In the genomic region with DNA sequence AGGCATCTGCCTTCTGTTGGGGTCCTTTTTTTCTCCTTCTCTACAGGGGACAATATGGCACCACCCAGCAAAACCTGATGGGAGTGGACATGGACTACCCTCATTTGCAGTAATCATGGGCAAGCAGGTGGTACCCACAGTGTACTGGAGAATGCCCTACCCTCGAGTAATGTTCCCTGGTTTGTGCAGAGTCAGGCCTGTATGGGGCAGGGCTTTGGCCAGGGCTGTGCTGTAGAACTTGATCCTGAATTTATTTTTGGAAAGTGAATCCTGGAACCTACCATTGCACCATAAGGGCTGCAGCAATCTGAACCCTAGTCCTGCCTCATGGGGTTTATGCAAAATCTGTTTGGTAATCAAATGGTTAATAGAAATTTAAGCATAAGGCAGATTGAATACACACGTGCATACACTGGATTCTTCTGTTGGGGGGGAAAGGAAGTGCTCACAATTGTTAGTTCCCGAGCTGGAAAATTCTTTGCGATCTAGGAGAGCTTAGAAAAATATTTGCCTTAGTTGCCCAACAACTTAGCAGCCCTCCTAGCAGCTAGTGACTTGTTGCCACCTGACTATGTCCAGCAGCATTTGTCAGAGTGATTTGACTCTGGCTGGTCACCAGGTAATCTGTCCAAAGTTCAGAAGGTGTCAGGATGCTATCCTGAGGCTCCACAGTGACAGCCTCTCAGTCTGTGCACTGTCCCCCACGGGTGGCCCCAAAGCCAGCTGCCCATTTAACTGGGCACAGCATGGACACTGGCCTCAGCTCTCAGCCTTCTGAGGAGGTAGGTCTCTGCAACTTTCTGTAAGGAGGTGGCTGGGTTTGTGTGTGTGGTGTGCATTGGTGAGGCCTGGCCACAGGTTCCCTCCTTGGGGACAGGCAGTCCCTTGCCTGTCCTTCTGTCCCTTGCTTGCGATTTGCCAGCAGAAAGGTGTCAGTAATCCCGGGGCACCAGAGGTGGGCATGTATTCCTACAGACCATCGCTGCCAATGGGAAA, we compare ENCODE assay signal across 1 cellular context.
A peak's percentile ranks its signal among the peaks of the same experiment; 100 is the strongest.
TF ChIP-seq lines count a peak whose summit lies in the region.

No MANE protein-coding gene starts in this region.

TF ChIP-seq in HepG2, 621 proteins besides CTCF, POLR2A, EP300 and RAD21 (continued from another document and continues in another):
- TF ChIP-seq, protein P1, sequence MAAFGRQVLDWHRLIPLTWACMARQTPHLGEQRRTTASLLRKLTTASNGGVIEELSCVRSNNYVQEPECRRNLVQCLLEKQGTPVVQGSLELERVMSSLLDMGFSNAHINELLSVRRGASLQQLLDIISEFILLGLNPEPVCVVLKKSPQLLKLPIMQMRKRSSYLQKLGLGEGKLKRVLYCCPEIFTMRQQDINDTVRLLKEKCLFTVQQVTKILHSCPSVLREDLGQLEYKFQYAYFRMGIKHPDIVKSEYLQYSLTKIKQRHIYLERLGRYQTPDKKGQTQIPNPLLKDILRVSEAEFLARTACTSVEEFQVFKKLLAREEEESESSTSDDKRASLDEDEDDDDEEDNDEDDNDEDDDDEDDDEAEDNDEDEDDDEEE (CRISPR knock-in tag; IDR thresholded peaks at IDR 0.05) = no peak
- TF ChIP-seq ZSCAN30 (CRISPR knock-in tag; IDR thresholded peaks at IDR 0.05) (no peak), SMARCC2 (IDR thresholded peaks at IDR 0.05) (peak; percentile 8; the same call in 1 of the 2 replicates), ZNF335 (CRISPR knock-in tag; IDR thresholded peaks at IDR 0.05) (no peak), ONECUT2 (CRISPR knock-in tag; IDR thresholded peaks at IDR 0.05) (no peak), KLF11 (CRISPR knock-in tag; IDR thresholded peaks at IDR 0.05) (0 out of 2 replicates have a peak, but pooled peaks have one; percentile 24), ZNF124 (CRISPR knock-in tag; IDR thresholded peaks at IDR 0.05) (peak; percentile 85), KAT2B (IDR thresholded peaks at IDR 0.05; ENCODE audit: borderline replicate concordance, low read depth, low read length) (no peak), ZNF350 (CRISPR knock-in tag; IDR thresholded peaks at IDR 0.05; ENCODE audit: borderline replicate concordance, low read depth) (peak; percentile 64; the same call in 1 of the 2 replicates), ZBTB21 (CRISPR knock-in tag; IDR thresholded peaks at IDR 0.05) (no peak), PRPF4 (IDR thresholded peaks at IDR 0.05; ENCODE audit: low read depth, low read length, poor library complexity, severe bottlenecking) (no peak), ZNF614 (CRISPR knock-in tag; IDR thresholded peaks at IDR 0.05; ENCODE audit: borderline replicate concordance) (peak; percentile 88; the same call in 1 of the 2 replicates), ZFP36 (IDR thresholded peaks at IDR 0.05; ENCODE audit: borderline replicate concordance, low read depth, low read length, partially characterized antibody) (no peak), GLI4 (CRISPR knock-in tag; IDR thresholded peaks at IDR 0.05; ENCODE audit: borderline replicate concordance) (no peak; the same call in 1 of the 2 replicates), LCORL (IDR thresholded peaks at IDR 0.05) (no peak), LCORL (CRISPR knock-in tag; IDR thresholded peaks at IDR 0.05) (peak; percentile 74; the same call in 1 of the 2 replicates), HOXD1 (CRISPR knock-in tag; IDR thresholded peaks at IDR 0.05) (peak; percentile 53; the same call in 1 of the 2 replicates), HOXA5 (CRISPR knock-in tag; IDR thresholded peaks at IDR 0.05) (peak; percentile 82; the same call in 1 of the 2 replicates), ZNF343 (CRISPR knock-in tag; IDR thresholded peaks at IDR 0.05) (no peak), ZNF772 (CRISPR knock-in tag; IDR thresholded peaks at IDR 0.05) (peak; percentile 64; the same call in 1 of the 2 replicates), MBNL3 (CRISPR knock-in tag; conservative IDR thresholded peaks at IDR 0.05) (no peak), PRMT3 (CRISPR knock-in tag; IDR thresholded peaks at IDR 0.05; ENCODE audit: borderline replicate concordance, low read depth) (no peak), ZNF570 (CRISPR knock-in tag; IDR thresholded peaks at IDR 0.05; ENCODE audit: borderline replicate concordance) (no peak), ZNF446 (CRISPR knock-in tag; IDR thresholded peaks at IDR 0.05) (no peak), NONO (IDR thresholded peaks at IDR 0.05) (no peak), NONO (CRISPR knock-in tag; conservative IDR thresholded peaks at IDR 0.05) (peak; percentile 36), MEF2D (CRISPR knock-in tag; IDR thresholded peaks at IDR 0.05) (0 out of 2 replicates have a peak, but pooled peaks have one; percentile 14), JUNB (CRISPR knock-in tag; IDR thresholded peaks at IDR 0.05; ENCODE audit: borderline replicate concordance) (no peak), ZNF607 (CRISPR knock-in tag; IDR thresholded peaks at IDR 0.05; ENCODE audit: borderline replicate concordance) (no peak), ZNF329 (CRISPR knock-in tag; IDR thresholded peaks at IDR 0.05; ENCODE audit: low read depth) (no peak), DMAP1 (CRISPR knock-in tag; IDR thresholded peaks at IDR 0.05) (peak; percentile 64; the same call in 1 of the 2 replicates), HNRNPUL1 (IDR thresholded peaks at IDR 0.05; ENCODE audit: low read depth, low read length) (no peak), SETDB1 (CRISPR knock-in tag; IDR thresholded peaks at IDR 0.05; ENCODE audit: borderline replicate concordance) (no peak), TCF7L2 (IDR thresholded peaks at IDR 0.05; ENCODE audit: low read depth, low read length) (no peak), ZMYM3 (CRISPR knock-in tag; IDR thresholded peaks at IDR 0.05) (peak; percentile 68; the same call in 1 of the 2 replicates), MED1 (CRISPR knock-in tag; IDR thresholded peaks at IDR 0.05) (peak; percentile 87), ZMYM2 (CRISPR knock-in tag; IDR thresholded peaks at IDR 0.05) (0 out of 2 replicates have a peak, but pooled peaks have one; percentile 16), SIN3B (IDR thresholded peaks at IDR 0.05; ENCODE audit: low read length) (no peak), FLYWCH1 (CRISPR knock-in tag; IDR thresholded peaks at IDR 0.05) (no peak), PAWR (CRISPR knock-in tag; IDR thresholded peaks at IDR 0.05; ENCODE audit: borderline replicate concordance) (no peak), ZNF674 (CRISPR knock-in tag; IDR thresholded peaks at IDR 0.05; ENCODE audit: low read depth) (no peak), NFATC3 (CRISPR knock-in tag; IDR thresholded peaks at IDR 0.05) (no peak)
- TF ChIP-seq, protein P2, sequence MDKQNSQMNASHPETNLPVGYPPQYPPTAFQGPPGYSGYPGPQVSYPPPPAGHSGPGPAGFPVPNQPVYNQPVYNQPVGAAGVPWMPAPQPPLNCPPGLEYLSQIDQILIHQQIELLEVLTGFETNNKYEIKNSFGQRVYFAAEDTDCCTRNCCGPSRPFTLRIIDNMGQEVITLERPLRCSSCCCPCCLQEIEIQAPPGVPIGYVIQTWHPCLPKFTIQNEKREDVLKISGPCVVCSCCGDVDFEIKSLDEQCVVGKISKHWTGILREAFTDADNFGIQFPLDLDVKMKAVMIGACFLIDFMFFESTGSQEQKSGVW (CRISPR knock-in tag; IDR thresholded peaks at IDR 0.05; ENCODE audit: borderline replicate concordance) = no peak
- TF ChIP-seq, protein P3, sequence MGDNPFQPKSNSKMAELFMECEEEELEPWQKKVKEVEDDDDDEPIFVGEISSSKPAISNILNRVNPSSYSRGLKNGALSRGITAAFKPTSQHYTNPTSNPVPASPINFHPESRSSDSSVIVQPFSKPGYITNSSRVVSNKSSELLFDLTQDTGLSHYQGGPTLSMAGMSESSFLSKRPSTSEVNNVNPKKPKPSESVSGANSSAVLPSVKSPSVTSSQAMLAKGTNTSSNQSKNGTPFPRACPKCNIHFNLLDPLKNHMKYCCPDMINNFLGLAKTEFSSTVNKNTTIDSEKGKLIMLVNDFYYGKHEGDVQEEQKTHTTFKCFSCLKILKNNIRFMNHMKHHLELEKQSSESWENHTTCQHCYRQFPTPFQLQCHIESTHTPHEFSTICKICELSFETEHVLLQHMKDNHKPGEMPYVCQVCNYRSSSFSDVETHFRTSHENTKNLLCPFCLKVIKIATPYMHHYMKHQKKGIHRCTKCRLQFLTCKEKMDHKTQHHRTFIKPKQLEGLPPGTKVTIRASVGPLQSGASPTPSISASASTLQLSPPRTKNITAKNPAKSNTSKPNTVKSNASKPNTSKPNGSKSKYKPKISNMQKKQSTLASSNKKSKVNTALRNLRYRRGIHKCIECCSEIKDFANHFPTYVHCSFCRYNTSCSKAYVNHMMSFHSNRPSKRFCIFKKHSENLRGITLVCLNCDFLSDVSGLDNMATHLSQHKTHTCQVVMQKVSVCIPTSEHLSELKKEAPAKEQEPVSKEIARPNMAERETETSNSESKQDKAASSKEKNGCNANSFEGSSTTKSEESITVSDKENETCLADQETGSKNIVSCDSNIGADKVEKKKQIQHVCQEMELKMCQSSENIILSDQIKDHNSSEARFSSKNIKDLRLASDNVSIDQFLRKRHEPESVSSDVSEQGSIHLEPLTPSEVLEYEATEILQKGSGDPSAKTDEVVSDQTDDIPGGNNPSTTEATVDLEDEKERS (CRISPR knock-in tag; IDR thresholded peaks at IDR 0.05) = no peak; the same call in 1 of the 2 replicates
- TF ChIP-seq, protein P4, sequence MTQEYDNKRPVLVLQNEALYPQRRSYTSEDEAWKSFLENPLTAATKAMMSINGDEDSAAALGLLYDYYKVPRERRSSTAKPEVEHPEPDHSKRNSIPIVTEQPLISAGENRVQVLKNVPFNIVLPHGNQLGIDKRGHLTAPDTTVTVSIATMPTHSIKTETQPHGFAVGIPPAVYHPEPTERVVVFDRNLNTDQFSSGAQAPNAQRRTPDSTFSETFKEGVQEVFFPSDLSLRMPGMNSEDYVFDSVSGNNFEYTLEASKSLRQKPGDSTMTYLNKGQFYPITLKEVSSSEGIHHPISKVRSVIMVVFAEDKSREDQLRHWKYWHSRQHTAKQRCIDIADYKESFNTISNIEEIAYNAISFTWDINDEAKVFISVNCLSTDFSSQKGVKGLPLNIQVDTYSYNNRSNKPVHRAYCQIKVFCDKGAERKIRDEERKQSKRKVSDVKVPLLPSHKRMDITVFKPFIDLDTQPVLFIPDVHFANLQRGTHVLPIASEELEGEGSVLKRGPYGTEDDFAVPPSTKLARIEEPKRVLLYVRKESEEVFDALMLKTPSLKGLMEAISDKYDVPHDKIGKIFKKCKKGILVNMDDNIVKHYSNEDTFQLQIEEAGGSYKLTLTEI (CRISPR knock-in tag; conservative IDR thresholded peaks at IDR 0.05) = no peak
- TF ChIP-seq, protein P5, sequence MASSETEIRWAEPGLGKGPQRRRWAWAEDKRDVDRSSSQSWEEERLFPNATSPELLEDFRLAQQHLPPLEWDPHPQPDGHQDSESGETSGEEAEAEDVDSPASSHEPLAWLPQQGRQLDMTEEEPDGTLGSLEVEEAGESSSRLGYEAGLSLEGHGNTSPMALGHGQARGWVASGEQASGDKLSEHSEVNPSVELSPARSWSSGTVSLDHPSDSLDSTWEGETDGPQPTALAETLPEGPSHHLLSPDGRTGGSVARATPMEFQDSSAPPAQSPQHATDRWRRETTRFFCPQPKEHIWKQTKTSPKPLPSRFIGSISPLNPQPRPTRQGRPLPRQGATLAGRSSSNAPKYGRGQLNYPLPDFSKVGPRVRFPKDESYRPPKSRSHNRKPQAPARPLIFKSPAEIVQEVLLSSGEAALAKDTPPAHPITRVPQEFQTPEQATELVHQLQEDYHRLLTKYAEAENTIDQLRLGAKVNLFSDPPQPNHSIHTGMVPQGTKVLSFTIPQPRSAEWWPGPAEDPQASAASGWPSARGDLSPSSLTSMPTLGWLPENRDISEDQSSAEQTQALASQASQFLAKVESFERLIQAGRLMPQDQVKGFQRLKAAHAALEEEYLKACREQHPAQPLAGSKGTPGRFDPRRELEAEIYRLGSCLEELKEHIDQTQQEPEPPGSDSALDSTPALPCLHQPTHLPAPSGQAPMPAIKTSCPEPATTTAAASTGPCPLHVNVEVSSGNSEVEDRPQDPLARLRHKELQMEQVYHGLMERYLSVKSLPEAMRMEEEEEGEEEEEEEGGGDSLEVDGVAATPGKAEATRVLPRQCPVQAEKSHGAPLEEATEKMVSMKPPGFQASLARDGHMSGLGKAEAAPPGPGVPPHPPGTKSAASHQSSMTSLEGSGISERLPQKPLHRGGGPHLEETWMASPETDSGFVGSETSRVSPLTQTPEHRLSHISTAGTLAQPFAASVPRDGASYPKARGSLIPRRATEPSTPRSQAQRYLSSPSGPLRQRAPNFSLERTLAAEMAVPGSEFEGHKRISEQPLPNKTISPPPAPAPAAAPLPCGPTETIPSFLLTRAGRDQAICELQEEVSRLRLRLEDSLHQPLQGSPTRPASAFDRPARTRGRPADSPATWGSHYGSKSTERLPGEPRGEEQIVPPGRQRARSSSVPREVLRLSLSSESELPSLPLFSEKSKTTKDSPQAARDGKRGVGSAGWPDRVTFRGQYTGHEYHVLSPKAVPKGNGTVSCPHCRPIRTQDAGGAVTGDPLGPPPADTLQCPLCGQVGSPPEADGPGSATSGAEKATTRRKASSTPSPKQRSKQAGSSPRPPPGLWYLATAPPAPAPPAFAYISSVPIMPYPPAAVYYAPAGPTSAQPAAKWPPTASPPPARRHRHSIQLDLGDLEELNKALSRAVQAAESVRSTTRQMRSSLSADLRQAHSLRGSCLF (CRISPR knock-in tag; IDR thresholded peaks at IDR 0.05; ENCODE audit: borderline replicate concordance) = 0 out of 2 replicates have a peak, but pooled peaks have one; percentile 39
- TF ChIP-seq, protein P6, sequence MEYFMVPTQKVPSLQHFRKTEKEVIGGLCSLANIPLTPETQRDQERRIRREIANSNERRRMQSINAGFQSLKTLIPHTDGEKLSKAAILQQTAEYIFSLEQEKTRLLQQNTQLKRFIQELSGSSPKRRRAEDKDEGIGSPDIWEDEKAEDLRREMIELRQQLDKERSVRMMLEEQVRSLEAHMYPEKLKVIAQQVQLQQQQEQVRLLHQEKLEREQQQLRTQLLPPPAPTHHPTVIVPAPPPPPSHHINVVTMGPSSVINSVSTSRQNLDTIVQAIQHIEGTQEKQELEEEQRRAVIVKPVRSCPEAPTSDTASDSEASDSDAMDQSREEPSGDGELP (IDR thresholded peaks at IDR 0.05; ENCODE audit: borderline replicate concordance, low read depth) = peak; percentile 83
- TF ChIP-seq, protein P7, sequence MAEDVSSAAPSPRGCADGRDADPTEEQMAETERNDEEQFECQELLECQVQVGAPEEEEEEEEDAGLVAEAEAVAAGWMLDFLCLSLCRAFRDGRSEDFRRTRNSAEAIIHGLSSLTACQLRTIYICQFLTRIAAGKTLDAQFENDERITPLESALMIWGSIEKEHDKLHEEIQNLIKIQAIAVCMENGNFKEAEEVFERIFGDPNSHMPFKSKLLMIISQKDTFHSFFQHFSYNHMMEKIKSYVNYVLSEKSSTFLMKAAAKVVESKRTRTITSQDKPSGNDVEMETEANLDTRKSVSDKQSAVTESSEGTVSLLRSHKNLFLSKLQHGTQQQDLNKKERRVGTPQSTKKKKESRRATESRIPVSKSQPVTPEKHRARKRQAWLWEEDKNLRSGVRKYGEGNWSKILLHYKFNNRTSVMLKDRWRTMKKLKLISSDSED (CRISPR knock-in tag; IDR thresholded peaks at IDR 0.05) = no peak
- TF ChIP-seq, protein P8, sequence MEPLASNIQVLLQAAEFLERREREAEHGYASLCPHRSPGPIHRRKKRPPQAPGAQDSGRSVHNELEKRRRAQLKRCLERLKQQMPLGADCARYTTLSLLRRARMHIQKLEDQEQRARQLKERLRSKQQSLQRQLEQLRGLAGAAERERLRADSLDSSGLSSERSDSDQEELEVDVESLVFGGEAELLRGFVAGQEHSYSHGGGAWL (CRISPR knock-in tag; IDR thresholded peaks at IDR 0.05) = no peak; the same call in none of the 2 replicates
- TF ChIP-seq, protein P9, sequence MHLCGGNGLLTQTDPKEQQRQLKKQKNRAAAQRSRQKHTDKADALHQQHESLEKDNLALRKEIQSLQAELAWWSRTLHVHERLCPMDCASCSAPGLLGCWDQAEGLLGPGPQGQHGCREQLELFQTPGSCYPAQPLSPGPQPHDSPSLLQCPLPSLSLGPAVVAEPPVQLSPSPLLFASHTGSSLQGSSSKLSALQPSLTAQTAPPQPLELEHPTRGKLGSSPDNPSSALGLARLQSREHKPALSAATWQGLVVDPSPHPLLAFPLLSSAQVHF (CRISPR knock-in tag; IDR thresholded peaks at IDR 0.05) = no peak
